In genomic region chr12:76031414-76032042, GRCh38 we compare ENCODE assay signal across 1 cellular context.
TF ChIP-seq lines count a peak whose summit lies in the region.

TSS of gene PHLDA1 (minus strand) at chr12:76031776.

TF ChIP-seq in A549, 52 proteins besides CTCF, POLR2A, EP300 and RAD21 (continued from another document):
- TF ChIP-seq MYC (IDR thresholded peaks at IDR 0.05; ENCODE audit: borderline replicate concordance, low read length): peak; percentile 77; the same call in 1 of the 2 replicates
- no peak for TF ChIP-seq KDM5A (IDR thresholded peaks at IDR 0.05)
- no peak for TF ChIP-seq CBX8 (IDR thresholded peaks at IDR 0.05)
- TF ChIP-seq PHF8 (IDR thresholded peaks at IDR 0.05; ENCODE audit: borderline replicate concordance, low read depth): peak; percentile 40
- no peak for TF ChIP-seq CBX2 (IDR thresholded peaks at IDR 0.05; ENCODE audit: borderline replicate concordance, low read depth)
- TF ChIP-seq NPAS2 (CRISPR knock-in tag; IDR thresholded peaks at IDR 0.05; ENCODE audit: borderline replicate concordance): no peak
- TF ChIP-seq CHD4 (IDR thresholded peaks at IDR 0.05; ENCODE audit: borderline replicate concordance): no peak
- no peak for TF ChIP-seq RARB (CRISPR knock-in tag; IDR thresholded peaks at IDR 0.05)
- no peak for TF ChIP-seq EHMT2 (IDR thresholded peaks at IDR 0.05; ENCODE audit: low read depth)
- TF ChIP-seq HOXA7 (CRISPR knock-in tag; IDR thresholded peaks at IDR 0.05): no peak
- peak; percentile 52 for TF ChIP-seq E2F6 (IDR thresholded peaks at IDR 0.05; ENCODE audit: borderline replicate concordance, low read depth)
- no peak for TF ChIP-seq MAFK (IDR thresholded peaks at IDR 0.05; ENCODE audit: partially characterized antibody)
- peak; percentile 10 for TF ChIP-seq MAX (IDR thresholded peaks at IDR 0.05)
- TF ChIP-seq BCL3 (IDR thresholded peaks at IDR 0.05): peak; percentile 97; the same call in 2 of the 3 replicates
- TF ChIP-seq ZNF302 (CRISPR knock-in tag; IDR thresholded peaks at IDR 0.05): no peak
- TF ChIP-seq FOXS1 (CRISPR knock-in tag; IDR thresholded peaks at IDR 0.05): no peak
- TF ChIP-seq ATOH8 (CRISPR knock-in tag; IDR thresholded peaks at IDR 0.05; ENCODE audit: low read depth): no peak
- no peak for TF ChIP-seq HOXB13 (CRISPR knock-in tag; IDR thresholded peaks at IDR 0.05; ENCODE audit: low read depth)
- no peak; the same call in 1 of the 2 replicates for TF ChIP-seq REST (IDR thresholded peaks at IDR 0.05)
- TF ChIP-seq HEYL (CRISPR knock-in tag; IDR thresholded peaks at IDR 0.05): no peak; the same call in 1 of the 2 replicates
- peak; percentile 82 for TF ChIP-seq SMC3 (IDR thresholded peaks at IDR 0.05)
- no peak for TF ChIP-seq HDAC2 (IDR thresholded peaks at IDR 0.05)
- 0 out of 2 replicates have a peak, but pooled peaks have one; percentile 16 for TF ChIP-seq TFCP2L1 (CRISPR knock-in tag; IDR thresholded peaks at IDR 0.05)
- TF ChIP-seq KDM1A (IDR thresholded peaks at IDR 0.05; ENCODE audit: low read depth): no peak
- TF ChIP-seq JUN (IDR thresholded peaks at IDR 0.05): peak; percentile 97
TF ChIP-seq in A549: peak in this region for 18.
